ENCODE assay signal across 12 cellular contexts in genomic region chr4:139633195-139633594, GRCh38. TPM values are rescaled to one million over a fixed set of nuclear protein-coding genes. Genes with fewer than 3 reads are reported as not detected.
A peak's percentile ranks its signal among the peaks of the same experiment; 100 is the strongest.
DNase-seq lines count a peak whose midpoint lies in the region; ATAC-seq and TF ChIP-seq lines count a peak whose summit lies in the region.
"Had no signal": no experiment of that assay in that cellular context is flagged by ENCODE, and none has a peak within 500 bp of the region (broad histone marks: within the 10 kb centered on the region; RNA-seq: fewer than 3 reads in every experiment).

No MANE protein-coding gene starts in this region.

- H3K27me3 ChIP-seq in adipocyte (replicated peaks; ENCODE audit: control insufficient read depth, insufficient read depth, low read length) (peaks cover 3% of the 10 kb centered on the region), fibroblast of lung (ENCODE audit: control insufficient read depth, insufficient read depth, low read length) (peaks cover 2% of the 10 kb centered on the region), lower lobe of right lung (ENCODE audit: low read depth) (no peaks in the 10 kb centered on the region), thoracic aorta (replicated peaks; ENCODE audit: insufficient read depth) (no peaks in the 10 kb centered on the region)
- H3K27me3 ChIP-seq: ascending aorta had no signal

- ATAC-seq in lower lobe of right lung (no peak), thoracic aorta (ENCODE audit: insufficient number of reproducible peaks, low FRiP score, low read depth) (no peak), GM18909 (IDR thresholded peaks at IDR 0.05; ENCODE audit: poor library complexity, unreplicated experiment) (no peak), GM19035 (IDR thresholded peaks at IDR 0.05; ENCODE audit: unreplicated experiment) (no peak)
- ATAC-seq: stimulated activated naive CD8-positive, alpha-beta T cell treated with anti-CD3 and anti-CD28 coated beads, Interleukin-15, Interleukin-2, amounts not matched to agents 100 U/mL and 50 U/mL, for 24 hours had no signal

- H3K79me2 ChIP-seq in fibroblast of lung (ENCODE audit: control insufficient read depth, insufficient read depth, low read length), result no peaks in the 10 kb centered on the region

- H3K4me1 ChIP-seq in adipocyte (ENCODE audit: control insufficient read depth, insufficient read depth, low read length) (peaks cover 5% of the 10 kb centered on the region), fibroblast of lung (ENCODE audit: control insufficient read depth, extremely low read depth, insufficient read depth, low read length) (no peaks in the 10 kb centered on the region), lower lobe of right lung (no peaks in the 10 kb centered on the region), thoracic aorta (ENCODE audit: control insufficient read depth in 1 of 2, low read depth in 2 of 2) (no peaks in the 10 kb centered on the region)
- H3K4me1 ChIP-seq: ascending aorta had no signal

- H3K36me3 ChIP-seq in adipocyte (ENCODE audit: control insufficient read depth, insufficient read depth, low read length, severe bottlenecking), result no peaks in the 10 kb centered on the region
- H3K36me3 ChIP-seq in fibroblast of lung (ENCODE audit: control insufficient read depth, insufficient read depth, low read length), result no peaks in the 10 kb centered on the region
- H3K36me3 ChIP-seq in lower lobe of right lung, result no peaks in the 10 kb centered on the region
- H3K36me3 ChIP-seq in thoracic aorta, result no peaks in the 10 kb centered on the region
- H3K36me3 ChIP-seq: ascending aorta had no signal

- H2AFZ ChIP-seq in fibroblast of lung (ENCODE audit: low read length), result peak overlapping the region; percentile 61

- H3K27ac ChIP-seq in fibroblast of lung (ENCODE audit: insufficient read depth, low read length), result no peak overlapping the region
- no peak overlapping the region for H3K27ac ChIP-seq in lower lobe of right lung
- no peak overlapping the region for H3K27ac ChIP-seq in thoracic aorta
- H3K27ac ChIP-seq: ascending aorta, C4-2B, RWPE1 had no signal

- H3K4me2 ChIP-seq in fibroblast of lung (ENCODE audit: extremely low read depth, insufficient read depth, low read length), result no peak overlapping the region

- H4K20me1 ChIP-seq in fibroblast of lung (ENCODE audit: control insufficient read depth, extremely low read depth, insufficient read depth, low read length), result no peaks in the 10 kb centered on the region

- intact Hi-C loops in lower lobe of right lung (cut with DNase I), result no loop called here

- no peak for TF ChIP-seq CTCF in fibroblast of lung (conservative IDR thresholded peaks at IDR 0.05 in 1 of 2, IDR thresholded peaks at IDR 0.05 in 1 of 2; ENCODE audit: low read depth in 1 of 2, low read length in 2 of 2)
- no peak for TF ChIP-seq CTCF in lower lobe of right lung (IDR thresholded peaks at IDR 0.05)
- TF ChIP-seq CTCF in thoracic aorta (IDR thresholded peaks at IDR 0.05), result no peak

- H3K9me3 ChIP-seq in adipocyte (ENCODE audit: control insufficient read depth, low read length) (peaks cover 6% of the 10 kb centered on the region), fibroblast of lung (ENCODE audit: control insufficient read depth, insufficient read depth, low read depth, low read length) (no peaks in the 10 kb centered on the region), lower lobe of right lung (peaks cover 5% of the 10 kb centered on the region), thoracic aorta (no peaks in the 10 kb centered on the region)

- peak overlapping the region; percentile 28 for H3K9ac ChIP-seq in adipocyte (ENCODE audit: low read length)
- H3K9ac ChIP-seq in fibroblast of lung (ENCODE audit: insufficient read depth, low read length), result no peak overlapping the region

- H3K4me3 ChIP-seq in adipocyte (ENCODE audit: low read length) (peak overlapping the region; percentile 65), fibroblast of lung (replicated peaks in 1 of 4; ENCODE audit: control extremely low read depth in 1 of 4, insufficient read depth in 1 of 4, low read depth in 3 of 4, low read length in 4 of 4) (no peak overlapping the region), lower lobe of right lung (peak overlapping the region; percentile 23), thoracic aorta (peak overlapping the region; percentile 67)

- no peak for DNase-seq in adipocyte (ENCODE audit: low read depth)
- DNase-seq in fibroblast of lung (ENCODE audit: low read depth in 2 of 2), result no peak
- DNase-seq in lower lobe of right lung, result no peak
- no peak for DNase-seq in thoracic aorta (ENCODE audit: low spot score)
- DNase-seq in NCI-H748 treated with DMSO at 0.1 percent for 48 hours (lab: John Stamatoyannopoulos, UW), result no peak
- DNase-seq: NCI-H524 treated with DMSO at 0.1 percent for 48 hours; stimulated activated naive CD8-positive, alpha-beta T cell treated with anti-CD3 and anti-CD28 coated beads, Interleukin-15, Interleukin-2, amounts not matched to agents 100 U/mL and 50 U/mL, for 24 hours had no signal

RNA-seq across cellular contexts. Expression of gene MGST2, which starts 32.4 kb away (rescaled TPM):
- total RNA-seq in fibroblast of lung (4.6 and 5.3 TPM in 2 replicates), lower lobe of right lung (79.3 TPM), thoracic aorta (10 to 100 TPM; 24.3 to 35.5 TPM)
- polyA plus RNA-seq in fibroblast of lung, result 3.1 and 20.1 TPM in 2 replicates
- 2.9 and 15.5 TPM in 2 replicates for polyA plus RNA-seq in fibroblast of lung (2012)
- polyA minus RNA-seq in fibroblast of lung (ENCODE audit: low replicate concordance), result 0.48 and 2.6 TPM in 2 replicates

Comparison
In these comparisons a context has a peak if more than half of its experiments do, and no peak if none do; other contexts are left out.
1. H3K4me3 ChIP-seq: peak in adipocyte (single experiment), lower lobe of right lung (single experiment) and thoracic aorta (single experiment); none in fibroblast of lung (0 of 4).